12 cellular contexts compared by ENCODE assay signal in genomic region chr11:33227578-33228261, GRCh38. TPM values are rescaled to one million over a fixed set of nuclear protein-coding genes. Genes with fewer than 3 reads are reported as not detected.
DNase-seq lines count a peak whose midpoint lies in the region; ATAC-seq and TF ChIP-seq lines count a peak whose summit lies in the region.
"Had no signal": no experiment of that assay in that cellular context is flagged by ENCODE, and none has a peak within 500 bp of the region (broad histone marks: within the 10 kb centered on the region; RNA-seq: fewer than 3 reads in every experiment).

No MANE protein-coding gene starts in this region.

- no peak overlapping the region for H3K9ac ChIP-seq in colonic mucosa (ENCODE audit: low read depth in 2 of 2, low read length in 2 of 2)

- no peaks in the 10 kb centered on the region for H3K9me3 ChIP-seq in neutrophil
- no peaks in the 10 kb centered on the region for H3K9me3 ChIP-seq in colonic mucosa
- H3K9me3 ChIP-seq: right lobe of liver had no signal

- H3K4me3 ChIP-seq in NB4 (ENCODE audit: low read depth, low read length) (no peak overlapping the region), epithelial cell of esophagus (ENCODE audit: low read length) (no peak overlapping the region), neutrophil (ENCODE audit: low read depth in 1 of 2, low read length in 1 of 2) (no peak overlapping the region), colonic mucosa (no peak overlapping the region)
- H3K4me3 ChIP-seq: right lobe of liver had no signal

- H3K27me3 ChIP-seq in neutrophil (no peaks in the 10 kb centered on the region), colonic mucosa (no peaks in the 10 kb centered on the region)
- H3K27me3 ChIP-seq: right lobe of liver had no signal

- no peaks in the 10 kb centered on the region for H3K36me3 ChIP-seq in neutrophil
- no peaks in the 10 kb centered on the region for H3K36me3 ChIP-seq in colonic mucosa
- H3K36me3 ChIP-seq: right lobe of liver had no signal

- TF ChIP-seq CTCF in NB4 (IDR thresholded peaks at IDR 0.05; ENCODE audit: low read depth, low read length): no peak
- TF ChIP-seq CTCF in epithelial cell of esophagus (IDR thresholded peaks at IDR 0.05; ENCODE audit: insufficient read depth, low read depth, low read length, missing control alignments): no peak
- no peak for TF ChIP-seq CTCF in neutrophil (IDR thresholded peaks at IDR 0.05)
- TF ChIP-seq CTCF in colonic mucosa (IDR thresholded peaks at IDR 0.05): no peak

- ATAC-seq in HG02610 (IDR thresholded peaks at IDR 0.05; ENCODE audit: unreplicated experiment) (no peak), GM18907 (IDR thresholded peaks at IDR 0.05; ENCODE audit: unreplicated experiment) (no peak)
- ATAC-seq: HCT116 had no signal

- H3K27ac ChIP-seq in neutrophil: peak overlapping the region; percentile 77
- H3K27ac ChIP-seq in colonic mucosa: no peak overlapping the region
- H3K27ac ChIP-seq: right lobe of liver had no signal

- DNase-seq in AG20443 (ENCODE audit: low spot score): peak; percentile 28
- peak; percentile 77 for DNase-seq in NB4 (ENCODE audit: low read depth)
- peak; percentile 54 for DNase-seq in epithelial cell of esophagus (ENCODE audit: low read depth)
- DNase-seq in activated effector memory CD4-positive, alpha-beta T cell treated with anti-CD3 and anti-CD28 coated beads, Interleukin-2, amount 50 U/mL, for 16 hours: no peak
- no peak for DNase-seq in colonic mucosa
- DNase-seq: amniotic stem cell, KG1, right lobe of liver had no signal

- H3K4me1 ChIP-seq in neutrophil (ENCODE audit: control insufficient read depth in 1 of 2, insufficient read depth in 1 of 2, low read depth in 1 of 2, low read length in 1 of 2): peaks cover 19 to 22% of the 10 kb centered on the region in 2 experiments
- H3K4me1 ChIP-seq in colonic mucosa: no peaks in the 10 kb centered on the region
- H3K4me1 ChIP-seq: right lobe of liver had no signal

- intact Hi-C loops in colonic mucosa (cut with DNase I): no loop called here

- TF ChIP-seq POLR2A in NB4 (IDR thresholded peaks at IDR 0.05; ENCODE audit: extremely low read depth, insufficient read length): no peak

RNA-seq across cellular contexts. Expression of gene HIPK3, which starts 29.5 kb away (rescaled TPM):
- 10 to 100 TPM; 48.1 to 96.3 TPM for total RNA-seq in colonic mucosa

Comparison
In these comparisons a context has a peak if more than half of its experiments do, and no peak if none do; other contexts are left out.
1. DNase-seq: peak in AG20443 (single experiment), NB4 (single experiment) and epithelial cell of esophagus (single experiment); none in activated effector memory CD4-positive, alpha-beta T cell treated with anti-CD3 and anti-CD28 coated beads, Interleukin-2, amount 50 U/mL, for 16 hours (single experiment) and colonic mucosa (single experiment).